27 cellular contexts compared by ENCODE assay signal in genomic region chr12:122323311-122324019, GRCh38.
"Had no signal": no experiment of that assay in that cellular context is flagged by ENCODE, and none has a peak within 500 bp of the region (broad histone marks: within the 10 kb centered on the region; RNA-seq: fewer than 3 reads in every experiment).

No MANE protein-coding gene starts in this region.

- H3K27me3 Mint-ChIP-seq: activated B cell treated with CpG ODN at 0.5 μM for 24 hours; activated CD4-positive, alpha-beta memory T cell treated with anti-CD3 and anti-CD28 coated beads, Interleukin-2, amount 10 ng/mL, durations not matched to agents 7 days and 5 days; activated naive CD8-positive, alpha-beta T cell treated with anti-CD3 and anti-CD28 coated beads for 36 hours; T-cell had no signal

- DNase-seq: activated B cell treated with CpG ODN at 0.5 μM for 24 hours; activated CD4-positive, alpha-beta memory T cell treated with anti-CD3 and anti-CD28 coated beads, Interleukin-2, amount 10 ng/mL, durations not matched to agents 7 days and 5 days; activated CD4-positive, alpha-beta T cell treated with anti-CD3 and anti-CD28 coated beads for 1 hour; activated CD4-positive, alpha-beta T cell treated with anti-CD3 and anti-CD28 coated beads, Interleukin-2, amount 50 U/mL, for 1 hour; activated CD8-positive, alpha-beta memory T cell treated with anti-CD3 and anti-CD28 coated beads, Interleukin-2, amount 50 U/mL, for 4 hours; activated effector memory CD4-positive, alpha-beta T cell treated with anti-CD3 and anti-CD28 coated beads, Interleukin-2, amount 50 U/mL, for 16 hours; activated naive CD4-positive, alpha-beta T cell treated with Interleukin-2 at 50 U/mL for 16 hours; activated naive CD8-positive, alpha-beta T cell treated with anti-CD3 and anti-CD28 coated beads for 36 hours; Kasumi-1; NCI-H1092; NCI-H1417; NCI-H1930; NCI-H2171; NCI-H2227 treated with DMSO at 0.1 percent for 48 hours; NCI-H446 treated with DMSO at 0.1 percent for 48 hours; NCI-H524 treated with DMSO at 0.1 percent for 48 hours; NCI-H748 treated with DMSO at 0.1 percent for 48 hours; OCI-M1; RPMI8226; T-cell; T-helper 2 cell; T1000 had no signal

- H3K27ac Mint-ChIP-seq: activated B cell treated with CpG ODN at 0.5 μM for 24 hours; activated CD4-positive, alpha-beta memory T cell treated with anti-CD3 and anti-CD28 coated beads, Interleukin-2, amount 10 ng/mL, durations not matched to agents 7 days and 5 days; activated naive CD8-positive, alpha-beta T cell treated with anti-CD3 and anti-CD28 coated beads for 36 hours; activated T-helper 1 cell treated with anti-CD3 and anti-CD28 coated beads, Interleukin-12 subunit alpha, Interleukin-12 subunit beta, Interleukin-2, Interleukin-4 antibody, amounts not matched to agents 30 ng/mL and 10 ng/mL and 1 ng/mL, durations not matched to agents 14 hours and 24 hours and 36 hours; T-cell had no signal

- FAIRE-seq: TTC549 had no signal

- H3K9me3 Mint-ChIP-seq: activated B cell treated with CpG ODN at 0.5 μM for 24 hours; activated CD4-positive, alpha-beta memory T cell treated with anti-CD3 and anti-CD28 coated beads, Interleukin-2, amount 10 ng/mL, durations not matched to agents 7 days and 5 days; activated naive CD8-positive, alpha-beta T cell treated with anti-CD3 and anti-CD28 coated beads for 36 hours; activated T-helper 1 cell treated with anti-CD3 and anti-CD28 coated beads, Interleukin-12 subunit alpha, Interleukin-12 subunit beta, Interleukin-2, Interleukin-4 antibody, amounts not matched to agents 30 ng/mL and 10 ng/mL and 1 ng/mL, durations not matched to agents 14 hours and 24 hours and 36 hours; T-cell had no signal

- H3K4me3 Mint-ChIP-seq: activated B cell treated with CpG ODN at 0.5 μM for 24 hours; activated CD4-positive, alpha-beta memory T cell treated with anti-CD3 and anti-CD28 coated beads, Interleukin-2, amount 10 ng/mL, durations not matched to agents 7 days and 5 days; activated naive CD8-positive, alpha-beta T cell treated with anti-CD3 and anti-CD28 coated beads for 36 hours; activated T-helper 1 cell treated with anti-CD3 and anti-CD28 coated beads, Interleukin-12 subunit alpha, Interleukin-12 subunit beta, Interleukin-2, Interleukin-4 antibody, amounts not matched to agents 30 ng/mL and 10 ng/mL and 1 ng/mL, durations not matched to agents 14 hours and 24 hours and 36 hours; T-cell had no signal

- H3K4me1 Mint-ChIP-seq: activated B cell treated with CpG ODN at 0.5 μM for 24 hours had no signal

- H3K27ac ChIP-seq: SK-N-MC had no signal

- H3K4me3 ChIP-seq: SK-N-MC had no signal

- ATAC-seq: Panc1, Right ventricle myocardium inferior, T-cell had no signal
